Comparison of ENCODE assay signal across 1 cellular context in genomic region chr9:14221119-14221518, GRCh38.
TF ChIP-seq lines count a peak whose summit lies in the region.

No MANE protein-coding gene starts in this region.

TF ChIP-seq in K562, 482 proteins besides CTCF, POLR2A, EP300 and RAD21 (continued from another document):
- TF ChIP-seq SAP30 (IDR thresholded peaks at IDR 0.05; ENCODE audit: borderline replicate concordance, insufficient read depth, low read depth, low read length, poor library complexity, severe bottlenecking) = no peak
- TF ChIP-seq HLTF (IDR thresholded peaks at IDR 0.05) = no peak
